In genomic region chr13:21296991-21297390, GRCh38 we compare ENCODE assay signal across 8 cellular contexts.
DNase-seq lines count a peak whose midpoint lies in the region; ATAC-seq and TF ChIP-seq lines count a peak whose summit lies in the region.
"Not testable (repeated sequence)": the region's sequence is repeated elsewhere in the genome, so short reads cannot be mapped to it uniquely, and the experiment has no call there.

No MANE protein-coding gene starts in this region.

- 0 out of 2 replicates have a peak overlapping the region, but pooled peaks have one; percentile 39 for H3K4me2 ChIP-seq in KMS-11
- H3K4me2 ChIP-seq in mesenchymal stem cell (ENCODE audit: low read length, poor library complexity, severe bottlenecking) = not testable (repeated sequence)

- not testable (repeated sequence) for H4K91ac ChIP-seq in mesenchymal stem cell (ENCODE audit: low read length)

- peaks cover 11% of the 10 kb centered on the region for H3K4me1 ChIP-seq in KMS-11 (ENCODE audit: low read depth, poor library complexity, severe bottlenecking)
- not testable (repeated sequence) for H3K4me1 ChIP-seq in mesenchymal stem cell (ENCODE audit: control insufficient read depth, insufficient read depth, low read depth, low read length)

- H3K4ac ChIP-seq in mesenchymal stem cell (ENCODE audit: low read depth in 1 of 2, low read length in 2 of 2) = not testable (repeated sequence)

- not testable (repeated sequence) for H3K79me1 ChIP-seq in mesenchymal stem cell (replicated peaks; ENCODE audit: low read length, poor library complexity, severe bottlenecking)

- H2BK12ac ChIP-seq in mesenchymal stem cell (ENCODE audit: low read length in 2 of 2) = not testable (repeated sequence)

- H3K14ac ChIP-seq in mesenchymal stem cell (ENCODE audit: low read length in 2 of 2) = not testable (repeated sequence)

- H3K27me3 Mint-ChIP-seq in CD14-positive monocyte (ENCODE audit: low read depth in 3 of 3); activated T-cell treated with anti-CD3 and anti-CD28 coated beads, Interleukin-2, amount 50 U/mL, for 4 hours (ENCODE audit: low read depth): not testable (repeated sequence)

- TF ChIP-seq CTCF in CD14-positive monocyte (IDR thresholded peaks at IDR 0.05); KMS-11 (conservative IDR thresholded peaks at IDR 0.05; ENCODE audit: low read depth, low read length): not testable (repeated sequence)

- not testable (repeated sequence) for H3K23ac ChIP-seq in mesenchymal stem cell (ENCODE audit: low read length in 2 of 2)

- peak overlapping the region in 1 of 2 donors; percentile 90 for H3K4me3 Mint-ChIP-seq in CD14-positive monocyte
- H3K4me3 Mint-ChIP-seq in activated T-cell treated with anti-CD3 and anti-CD28 coated beads, Interleukin-2, amount 50 U/mL, for 4 hours = not testable (repeated sequence)

- H3K27ac ChIP-seq in KMS-11 = not testable (repeated sequence)
- peak overlapping the region; percentile 68 for H3K27ac ChIP-seq in mesenchymal stem cell (ENCODE audit: low read length, poor library complexity, severe bottlenecking)

- H3K9me3 ChIP-seq in mesenchymal stem cell (ENCODE audit: control insufficient read depth, low read length) = not testable (repeated sequence)

- not testable (repeated sequence) for DNase-seq in CD14-positive monocyte (ENCODE audit: low spot score)
- DNase-seq in OCI-M1 (lab: John Stamatoyannopoulos, UW) = peak; percentile 72
- DNase-seq in activated T-cell treated with anti-CD3 and anti-CD28 coated beads, Interleukin-2, amount 50 U/mL, for 4 hours = peak; percentile 9
- peak; percentile 43 for DNase-seq in mesenchymal stem cell
- DNase-seq in stimulated activated CD4-positive, alpha-beta T cell treated with anti-CD3 and anti-CD28 coated beads, TNF-alpha, amount 100 ng/mL, for 24 hours (ENCODE audit: low read depth in 3 of 3) = peak in 2 of 3 experiments; percentile 14 to 34

- ATAC-seq in GM19463 (IDR thresholded peaks at IDR 0.05; ENCODE audit: unreplicated experiment) (peak; percentile 32), esophagus mucosa (peak; percentile 53)
- not testable (repeated sequence) for ATAC-seq in activated T-cell treated with anti-CD3 and anti-CD28 coated beads, Interleukin-2, amount 50 U/mL, for 4 hours

- H3K4me3 ChIP-seq in KMS-11 (IDR thresholded peaks at IDR 0.05; ENCODE audit: insufficient read depth, low read depth, low read length); mesenchymal stem cell (ENCODE audit: insufficient read depth in 1 of 2, low read depth in 1 of 2, low read length in 2 of 2): not testable (repeated sequence)

- not testable (repeated sequence) for H3K9me3 Mint-ChIP-seq in CD14-positive monocyte; activated T-cell treated with anti-CD3 and anti-CD28 coated beads, Interleukin-2, amount 50 U/mL, for 4 hours

- not testable (repeated sequence) for H3K27me3 ChIP-seq in KMS-11 (ENCODE audit: insufficient read depth, low read depth); mesenchymal stem cell (ENCODE audit: control insufficient read depth in 1 of 2, insufficient read depth in 1 of 2, low read length in 2 of 2)

- not testable (repeated sequence) for H2BK120ac ChIP-seq in mesenchymal stem cell (ENCODE audit: low read depth, low read length)

- H3K79me2 ChIP-seq in KMS-11 (ENCODE audit: insufficient read depth, low read depth) = not testable (repeated sequence)

- H3K36me3 ChIP-seq in KMS-11 (ENCODE audit: insufficient read depth); mesenchymal stem cell (ENCODE audit: control insufficient read depth in 1 of 2, insufficient read depth in 2 of 2, low read depth in 1 of 2, low read length in 2 of 2): not testable (repeated sequence)

- H3K27ac Mint-ChIP-seq in CD14-positive monocyte = peak overlapping the region in 6 of 7 donors; percentile 1 to 85 (median 78)

- H2AFZ ChIP-seq in KMS-11 (ENCODE audit: low read depth) = peak overlapping the region; percentile 73
- H2AFZ ChIP-seq in mesenchymal stem cell (ENCODE audit: low read depth, low read length) = peak overlapping the region; percentile 51

- H3K36me3 Mint-ChIP-seq in CD14-positive monocyte; activated T-cell treated with anti-CD3 and anti-CD28 coated beads, Interleukin-2, amount 50 U/mL, for 4 hours (ENCODE audit: insufficient read depth): not testable (repeated sequence)

- H3K9ac ChIP-seq in KMS-11 = not testable (repeated sequence)
- H3K9ac ChIP-seq in mesenchymal stem cell (ENCODE audit: low read length) = peak overlapping the region; percentile 94

- H4K20me1 ChIP-seq in KMS-11 (ENCODE audit: insufficient read depth) = not testable (repeated sequence)

- H3K4me1 Mint-ChIP-seq in CD14-positive monocyte = peaks cover 19% of the 10 kb centered on the region
- peaks cover 20% of the 10 kb centered on the region for H3K4me1 Mint-ChIP-seq in activated T-cell treated with anti-CD3 and anti-CD28 coated beads, Interleukin-2, amount 50 U/mL, for 4 hours (ENCODE audit: low read depth)

- WGBS in mesenchymal stem cell = 10% methylated on average over 5 of the region's 5 CpGs

- H2BK5ac ChIP-seq in mesenchymal stem cell (ENCODE audit: low read depth, low read length, poor library complexity, severe bottlenecking) = not testable (repeated sequence)

- not testable (repeated sequence) for H3K18ac ChIP-seq in mesenchymal stem cell (ENCODE audit: low read depth in 1 of 2, low read length in 2 of 2)

- not testable (repeated sequence) for H2AK5ac ChIP-seq in mesenchymal stem cell (ENCODE audit: low read length, severe bottlenecking)

- intact Hi-C loops in CD14-positive monocyte (cut with micrococcal nuclease) = loop anchor here (2.0 to 10.0 kb wide), 4 partner anchors 120 to 180 kb away; partner anchors contain the start of genes MRPL57 (in 2 of the 2) and SKA3 (in 2 of the 2)

- H4K8ac ChIP-seq in mesenchymal stem cell (ENCODE audit: low read length) = not testable (repeated sequence)

- H2BK15ac ChIP-seq in mesenchymal stem cell (ENCODE audit: low read depth, poor library complexity, severe bottlenecking) = not testable (repeated sequence)
